In the genomic region with DNA sequence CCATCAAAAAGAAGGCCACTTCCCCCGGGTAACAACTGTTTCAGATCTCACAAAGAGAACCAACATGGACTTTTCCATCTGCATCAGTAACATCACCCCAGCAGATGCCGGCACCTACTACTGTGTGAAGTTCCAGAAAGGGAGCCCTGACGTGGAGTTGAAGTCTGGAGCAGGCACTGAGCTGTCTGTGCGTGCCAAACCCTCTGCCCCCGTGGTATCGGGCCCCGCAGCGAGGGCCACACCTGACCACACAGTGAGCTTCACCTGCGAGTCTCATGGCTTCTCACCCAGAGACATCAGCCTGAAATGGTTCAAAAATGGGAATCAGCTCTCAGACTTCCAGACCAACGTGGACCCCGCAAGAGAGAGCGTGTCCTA, we compare ENCODE assay signal across 16 cellular contexts. TPM values are rescaled to one million over a fixed set of nuclear protein-coding genes. Genes with fewer than 3 reads are reported as not detected.
A peak's percentile ranks its signal among the peaks of the same experiment; 100 is the strongest.
DNase-seq lines count a peak whose midpoint lies in the region; ATAC-seq and TF ChIP-seq lines count a peak whose summit lies in the region.
"Had no signal": no experiment of that assay in that cellular context is flagged by ENCODE, and none has a peak within 500 bp of the region (broad histone marks: within the 10 kb centered on the region; RNA-seq: fewer than 3 reads in every experiment).

No MANE protein-coding gene starts in this region.

- H3K36me3 Mint-ChIP-seq in activated naive CD4-positive, alpha-beta T cell treated with anti-CD3 and anti-CD28 coated beads, Interleukin-2, amount 50 U/mL, for 24 hours, result no peaks in the 10 kb centered on the region
- no peaks in the 10 kb centered on the region for H3K36me3 Mint-ChIP-seq in neural crest cell (ENCODE audit: low read depth)

- H3K9me3 Mint-ChIP-seq in activated naive CD4-positive, alpha-beta T cell treated with anti-CD3 and anti-CD28 coated beads, Interleukin-2, amount 50 U/mL, for 24 hours, result no peaks in the 10 kb centered on the region
- H3K9me3 Mint-ChIP-seq in neural crest cell, result no peaks in the 10 kb centered on the region
- H3K9me3 Mint-ChIP-seq: T-helper 1 cell treated with Interleukin-12 subunit alpha and Interleukin-12 subunit beta and Interleukin-4 antibody, amounts not matched to agents 30 μg/mL and 1 μg/mL, for 36 hours had no signal

- no peak for TF ChIP-seq EP300 in tibial nerve (IDR thresholded peaks at IDR 0.05)

- peak overlapping the region; percentile 55 for H3K4me3 Mint-ChIP-seq in activated naive CD4-positive, alpha-beta T cell treated with anti-CD3 and anti-CD28 coated beads, Interleukin-2, amount 50 U/mL, for 24 hours
- H3K4me3 Mint-ChIP-seq in neural crest cell, result peak overlapping the region; percentile 74
- H3K4me3 Mint-ChIP-seq: T-helper 1 cell treated with Interleukin-12 subunit alpha and Interleukin-12 subunit beta and Interleukin-4 antibody, amounts not matched to agents 30 μg/mL and 1 μg/mL, for 36 hours had no signal

- H3K9me3 ChIP-seq in tibial nerve, result no peaks in the 10 kb centered on the region

- peaks cover 4% of the 10 kb centered on the region for H3K4me1 Mint-ChIP-seq in activated naive CD4-positive, alpha-beta T cell treated with anti-CD3 and anti-CD28 coated beads, Interleukin-2, amount 50 U/mL, for 24 hours
- H3K4me1 Mint-ChIP-seq in neural crest cell, result peaks cover 10% of the 10 kb centered on the region

- H3K4me3 ChIP-seq in epithelial cell of proximal tubule (ENCODE audit: low read depth, low read length) (peak overlapping the region; percentile 78), tibial nerve (peak overlapping the region; percentile 20 to 50 (median 28))

- H3K27me3 ChIP-seq in tibial nerve, result peaks cover 0 to 24% of the 10 kb centered on the region in 2 donors

- no peak for TF ChIP-seq POLR2A in tibial nerve (IDR thresholded peaks at IDR 0.05)

- H3K27ac Mint-ChIP-seq in activated naive CD4-positive, alpha-beta T cell treated with anti-CD3 and anti-CD28 coated beads, Interleukin-2, amount 50 U/mL, for 24 hours, result no peak overlapping the region
- H3K27ac Mint-ChIP-seq in neural crest cell (ENCODE audit: unreplicated experiment), result no peak overlapping the region
- H3K27ac Mint-ChIP-seq: T-helper 1 cell treated with Interleukin-12 subunit alpha and Interleukin-12 subunit beta and Interleukin-4 antibody, amounts not matched to agents 30 μg/mL and 1 μg/mL, for 36 hours had no signal

- H3K27me3 Mint-ChIP-seq in activated naive CD4-positive, alpha-beta T cell treated with anti-CD3 and anti-CD28 coated beads, Interleukin-2, amount 50 U/mL, for 24 hours, result peaks cover 22% of the 10 kb centered on the region
- H3K27me3 Mint-ChIP-seq in neural crest cell (ENCODE audit: low read depth), result no peaks in the 10 kb centered on the region

- H3K36me3 ChIP-seq in tibial nerve, result no peaks in the 10 kb centered on the region

- H3K27ac ChIP-seq in tibial nerve, result peak overlapping the region in 1 of 4 donors; percentile 63
- H3K27ac ChIP-seq: 22Rv1, RWPE1 had no signal

- DNase-seq in activated naive CD4-positive, alpha-beta T cell treated with anti-CD3 and anti-CD28 coated beads, Interleukin-2, amount 50 U/mL, for 16 hours, result no peak
- DNase-seq in epithelial cell of proximal tubule (ENCODE audit: low read depth) (no peak), neural crest cell (ENCODE audit: low read depth, low spot score) (no peak), tibial nerve (ENCODE audit: low spot score in 2 of 2) (no peak), NCI-H524 treated with DMSO at 0.1 percent for 48 hours (lab: John Stamatoyannopoulos, UW) (no peak), DMS153 (lab: John Stamatoyannopoulos, UW) (no peak)
- DNase-seq: activated CD4-positive, alpha-beta T cell treated with anti-CD3 and anti-CD28 coated beads for 1 hour; left ventricle myocardium superior; occipital lobe had no signal

- H3K4me1 ChIP-seq in tibial nerve, result peaks cover 0 to 14% (median 3%) of the 10 kb centered on the region in 4 donors

- 74 to 78% methylated on average over 9 to 11 of the region's 12 CpGs for WGBS in tibial nerve, 2 donors

- TF ChIP-seq CTCF in epithelial cell of proximal tubule (conservative IDR thresholded peaks at IDR 0.05; ENCODE audit: low read depth, low read length) (no peak), neural crest cell (conservative IDR thresholded peaks at IDR 0.05) (no peak), tibial nerve (IDR thresholded peaks at IDR 0.05) (no peak)

- no peak for ATAC-seq in GM18502 (IDR thresholded peaks at IDR 0.05; ENCODE audit: poor library complexity, unreplicated experiment)

RNA-seq across cellular contexts. Expression of gene SEC14L6, which starts 3.7 kb away (rescaled TPM):
- 2.1 and 11.6 TPM in 2 replicates for total RNA-seq in epithelial cell of proximal tubule
- 3.3 and 3.6 TPM in 2 replicates for total RNA-seq in neural crest cell
- 1 to 10 TPM in 1 of 4 donors, under 1 TPM in 3; 0.21 to 3.3 (median 0.94) TPM for total RNA-seq in tibial nerve
- total RNA-seq: esophagus mucosa, left ventricle myocardium superior, M059J had no signal

RNA-seq across cellular contexts. Expression of gene GAL3ST1, which starts 31.7 kb away (rescaled TPM):
- total RNA-seq in epithelial cell of proximal tubule, result 4.1 and 11.4 TPM in 2 replicates
- total RNA-seq in neural crest cell, result 7.3 and 8.8 TPM in 2 replicates
- 10 to 100 TPM; 17.4 to 22.2 (median 18.8) TPM for total RNA-seq in tibial nerve
- total RNA-seq: esophagus mucosa, M059J had no signal

RNA-seq across cellular contexts. Expression of gene SEC14L4, which starts 37.3 kb away (rescaled TPM):
- total RNA-seq in epithelial cell of proximal tubule, result 0.07 TPM in 1 of 2 replicates, not detected in the other
- total RNA-seq in neural crest cell, result 0.11 and 0.21 TPM in 2 replicates
- under 1 TPM in 1 of 4 donors, not detected in 3; 0.30 TPM for total RNA-seq in tibial nerve
- total RNA-seq: esophagus mucosa, left ventricle myocardium superior, M059J, occipital lobe had no signal

RNA-seq across cellular contexts. Expression of gene PES1, which starts 48.9 kb away (rescaled TPM):
- 97.5 and 123 TPM in 2 replicates for total RNA-seq in epithelial cell of proximal tubule
- 107 and 115 TPM in 2 replicates for total RNA-seq in neural crest cell
- total RNA-seq in tibial nerve, result 10 to 100 TPM; 53.9 to 74.7 (median 70.3) TPM
